ENCODE assay signal across 8 cellular contexts in genomic region chr11:12224537-12224893, GRCh38.
DNase-seq lines count a peak whose midpoint lies in the region; ATAC-seq and TF ChIP-seq lines count a peak whose summit lies in the region.

No MANE protein-coding gene starts in this region.

- no peak for TF ChIP-seq POLR2A in GM18505 (IDR thresholded peaks at IDR 0.05; ENCODE audit: borderline replicate concordance, extremely low read depth, insufficient read depth, insufficient read length)
- no peak for TF ChIP-seq POLR2A in gastroesophageal sphincter (IDR thresholded peaks at IDR 0.05)

- ATAC-seq in GM18505 (IDR thresholded peaks at IDR 0.05; ENCODE audit: unreplicated experiment) (peak; percentile 98), HG02885 (IDR thresholded peaks at IDR 0.05; ENCODE audit: poor library complexity, unreplicated experiment) (peak; percentile 85), gastroesophageal sphincter (peak; percentile 48)

- H3K27ac Mint-ChIP-seq in activated T-helper 2 cell treated with anti-CD3 and anti-CD28 coated beads, Interferon-gamma antibody, Interleukin-2, Interleukin-4, amounts not matched to agents 10 μg/mL and 5 μg/mL and 100 μg/mL, durations not matched to agents 14 hours and 24 hours and 36 hours = peak overlapping the region; percentile 91

- peaks cover 0 to 46% (median 26%) of the 10 kb centered on the region in 3 donors for H3K4me1 ChIP-seq in gastroesophageal sphincter
- H3K4me1 ChIP-seq in HAP-1 = no peaks in the 10 kb centered on the region

- in situ Hi-C loops in HAP-1 (cut with MboI; ENCODE audit: low sequenced_read_pairs) = no loop called here

- peak overlapping the region; percentile 51 for H3K4me3 Mint-ChIP-seq in activated T-helper 2 cell treated with anti-CD3 and anti-CD28 coated beads, Interferon-gamma antibody, Interleukin-2, Interleukin-4, amounts not matched to agents 10 μg/mL and 5 μg/mL and 100 μg/mL, durations not matched to agents 14 hours and 24 hours and 36 hours (ENCODE audit: low read depth)

- no peaks in the 10 kb centered on the region for H3K27me3 ChIP-seq in gastroesophageal sphincter
- no peaks in the 10 kb centered on the region for H3K27me3 ChIP-seq in HAP-1 (ENCODE audit: low read depth)

- TF ChIP-seq CTCF in gastroesophageal sphincter (IDR thresholded peaks at IDR 0.05) = no peak

- WGBS in gastroesophageal sphincter (ENCODE audit: low coverage in 1 of 2), 2 donors = 72% methylated on average over 10 of the region's 12 CpGs; no CpG with 5 or more reads in 1 of the 2 donors

- H3K4me1 Mint-ChIP-seq in activated T-helper 2 cell treated with anti-CD3 and anti-CD28 coated beads, Interferon-gamma antibody, Interleukin-2, Interleukin-4, amounts not matched to agents 10 μg/mL and 5 μg/mL and 100 μg/mL, durations not matched to agents 14 hours and 24 hours and 36 hours (ENCODE audit: low read depth) = peaks cover 54% of the 10 kb centered on the region

- no peaks in the 10 kb centered on the region for H3K27me3 Mint-ChIP-seq in activated T-helper 2 cell treated with anti-CD3 and anti-CD28 coated beads, Interferon-gamma antibody, Interleukin-2, Interleukin-4, amounts not matched to agents 10 μg/mL and 5 μg/mL and 100 μg/mL, durations not matched to agents 14 hours and 24 hours and 36 hours (ENCODE audit: low read depth)

- peaks cover 0 to 78% of the 10 kb centered on the region in 2 donors for H3K36me3 ChIP-seq in gastroesophageal sphincter
- H3K36me3 ChIP-seq in HAP-1 (replicated peaks) = no peaks in the 10 kb centered on the region

- H3K36me3 Mint-ChIP-seq in activated T-helper 2 cell treated with anti-CD3 and anti-CD28 coated beads, Interferon-gamma antibody, Interleukin-2, Interleukin-4, amounts not matched to agents 10 μg/mL and 5 μg/mL and 100 μg/mL, durations not matched to agents 14 hours and 24 hours and 36 hours (ENCODE audit: low read depth) = peaks cover 95% of the 10 kb centered on the region

- H3K4me3 ChIP-seq in gastroesophageal sphincter (no peak overlapping the region), HAP-1 (no peak overlapping the region)

- H3K27ac ChIP-seq in gastroesophageal sphincter = peak overlapping the region in 3 of 4 donors; percentile 67 to 85 (median 76)

- intact Hi-C loops in activated T-helper 2 cell treated with anti-CD3 and anti-CD28 coated beads, Interferon-gamma antibody, Interleukin-2, Interleukin-4, amounts not matched to agents 10 μg/mL and 5 μg/mL and 100 μg/mL, durations not matched to agents 14 hours and 24 hours and 36 hours (cut with micrococcal nuclease) = loop anchor here (1.0 to 2.0 kb wide), 6 partner anchors 12 to 74 kb away; no protein-coding TSS in a partner anchor

- peak; percentile 83 for DNase-seq in activated T-helper 2 cell treated with anti-CD3 and anti-CD28 coated beads, Interferon-gamma antibody, Interleukin-2, Interleukin-4, amounts not matched to agents 10 μg/mL and 5 μg/mL and 100 μg/mL, durations not matched to agents 14 hours and 24 hours and 36 hours (ENCODE audit: low spot score)
- DNase-seq in stimulated activated CD4-positive, alpha-beta T cell treated with anti-CD3 and anti-CD28 coated beads, Interleukin-15, amount 100 ng/mL, for 24 hours = peak; percentile 94
- DNase-seq in NCI-H1930 (lab: John Stamatoyannopoulos, UW) (no peak), HAP-1 (ENCODE audit: low spot score in 2 of 2) (no peak)

- H3K9me3 ChIP-seq in gastroesophageal sphincter (no peaks in the 10 kb centered on the region), HAP-1 (no peaks in the 10 kb centered on the region)

- no peaks in the 10 kb centered on the region for H3K9me3 Mint-ChIP-seq in activated T-helper 2 cell treated with anti-CD3 and anti-CD28 coated beads, Interferon-gamma antibody, Interleukin-2, Interleukin-4, amounts not matched to agents 10 μg/mL and 5 μg/mL and 100 μg/mL, durations not matched to agents 14 hours and 24 hours and 36 hours

- no peak for TF ChIP-seq EP300 in gastroesophageal sphincter (IDR thresholded peaks at IDR 0.05)

TF ChIP-seq in PFSK-1, 5 proteins besides CTCF, POLR2A, EP300 and RAD21:
- TF ChIP-seq REST (IDR thresholded peaks at IDR 0.05; ENCODE audit: insufficient read depth in 1 of 2, low read depth in 2 of 2, low read length in 2 of 2) (peak; percentile 47 to 59; a peak in 1 of 4 replicates), SIN3A (IDR thresholded peaks at IDR 0.05; ENCODE audit: borderline replicate concordance, insufficient read depth, low read length) (peak; percentile 65; the same call in 1 of the 2 replicates), TAF1 (IDR thresholded peaks at IDR 0.05; ENCODE audit: borderline replicate concordance, insufficient read depth, low read length) (no peak), POLR2AphosphoS5 (IDR thresholded peaks at IDR 0.05; ENCODE audit: low read depth, low read length) (peak; percentile 35; the same call in 1 of the 2 replicates), FOXP2 (optimal IDR thresholded peaks at IDR 0.05; ENCODE audit: borderline replicate concordance, extremely low read depth, extremely low read length, insufficient read depth) (peak; percentile 98)

Comparison
In these comparisons a context has a peak if more than half of its experiments do, and no peak if none do; other contexts are left out.
1. ATAC-seq: peak in every context shown above with its lines; median percentile 98 in GM18505; 85 in HG02885; 48 in gastroesophageal sphincter.
2. DNase-seq: peak in activated T-helper 2 cell treated with anti-CD3 and anti-CD28 coated beads, Interferon-gamma antibody, Interleukin-2, Interleukin-4, amounts not matched to agents 10 μg/mL and 5 μg/mL and 100 μg/mL, durations not matched to agents 14 hours and 24 hours and 36 hours (single experiment) and stimulated activated CD4-positive, alpha-beta T cell treated with anti-CD3 and anti-CD28 coated beads, Interleukin-15, amount 100 ng/mL, for 24 hours (single experiment); none in NCI-H1930 (0 of 2) and HAP-1 (0 of 2).